1 cellular context compared by ENCODE assay signal in the genomic region with DNA sequence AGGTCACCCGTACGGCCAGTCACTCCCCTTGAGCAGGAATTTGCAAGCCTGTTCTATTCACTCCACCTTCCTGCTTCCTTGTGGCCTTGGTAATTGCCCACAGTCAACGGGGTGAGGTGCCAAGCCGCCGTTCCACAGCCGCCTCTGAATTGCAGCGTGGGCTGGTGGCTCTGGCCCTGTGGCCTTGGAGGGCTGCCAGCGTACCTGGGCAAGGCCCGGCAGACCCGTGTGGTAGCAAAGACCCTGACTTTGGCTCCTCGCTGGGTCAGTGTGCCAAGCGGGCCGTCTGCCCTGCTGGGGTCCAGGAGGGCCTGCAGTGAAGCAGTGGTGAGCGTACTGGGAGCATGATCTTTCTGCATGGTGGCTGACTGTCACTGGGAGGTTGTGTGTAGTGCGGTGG.
TF ChIP-seq lines count a peak whose summit lies in the region.

No MANE protein-coding gene starts in this region.

TF ChIP-seq in liver, 16 proteins besides CTCF, POLR2A, EP300 and RAD21 (continued from another document):
- TF ChIP-seq FOXA1 (IDR thresholded peaks at IDR 0.05) (no peak), NR2F2 (IDR thresholded peaks at IDR 0.05) (no peak), TAF1 (conservative IDR thresholded peaks at IDR 0.05) (no peak), HNF4G (IDR thresholded peaks at IDR 0.05) (no peak), YY1 (IDR thresholded peaks at IDR 0.05) (no peak), RXRA (IDR thresholded peaks at IDR 0.05) (no peak)
- TF ChIP-seq, protein P1, sequence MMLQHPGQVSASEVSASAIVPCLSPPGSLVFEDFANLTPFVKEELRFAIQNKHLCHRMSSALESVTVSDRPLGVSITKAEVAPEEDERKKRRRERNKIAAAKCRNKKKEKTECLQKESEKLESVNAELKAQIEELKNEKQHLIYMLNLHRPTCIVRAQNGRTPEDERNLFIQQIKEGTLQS (IDR thresholded peaks at IDR 0.05) = no peak
